In the genomic region with DNA sequence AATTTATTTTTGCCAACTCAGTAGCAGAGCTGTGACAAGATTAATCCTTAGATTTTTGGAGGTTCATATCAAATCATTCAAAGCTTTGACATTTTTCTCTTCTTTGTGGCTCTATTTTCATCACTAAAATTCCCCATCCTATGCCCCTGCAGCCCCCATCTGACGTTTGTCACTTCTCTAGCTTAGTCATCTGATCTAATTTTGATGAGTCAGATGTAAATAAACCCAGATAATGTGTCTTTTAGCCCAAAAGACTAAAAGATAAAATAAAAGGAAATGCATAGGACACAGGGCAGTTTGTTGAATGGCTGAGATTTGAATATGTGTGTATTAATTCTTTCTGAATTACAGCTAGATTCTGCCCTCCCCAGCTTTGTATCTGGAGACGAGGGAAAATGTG, we compare ENCODE assay signal across 18 cellular contexts. TPM values are rescaled to one million over a fixed set of nuclear protein-coding genes. Genes with fewer than 3 reads are reported as not detected.
DNase-seq lines count a peak whose midpoint lies in the region; ATAC-seq and TF ChIP-seq lines count a peak whose summit lies in the region.
"Had no signal": no experiment of that assay in that cellular context is flagged by ENCODE, and none has a peak within 500 bp of the region (broad histone marks: within the 10 kb centered on the region; RNA-seq: fewer than 3 reads in every experiment).

No MANE protein-coding gene starts in this region.

- peak overlapping the region; percentile 29 for H3K9ac ChIP-seq in skeletal muscle satellite cell (ENCODE audit: low read depth, low read length)
- H3K9ac ChIP-seq: BLaER1 treated with 17β-estradiol and CSF1 and Interleukin-3, amounts not matched to agents 10 nM and 100 nM had no signal

- H3K9me3 ChIP-seq in heart right ventricle = no peaks in the 10 kb centered on the region
- no peaks in the 10 kb centered on the region for H3K9me3 ChIP-seq in gastroesophageal sphincter
- no peaks in the 10 kb centered on the region for H3K9me3 ChIP-seq in skeletal muscle satellite cell (replicated peaks; ENCODE audit: low read length)

- no peak for TF ChIP-seq POLR2A in gastroesophageal sphincter (IDR thresholded peaks at IDR 0.05)

- H3K27ac ChIP-seq in heart right ventricle (peak overlapping the region in 6 of 10 donors; percentile 75 to 92 (median 90)), gastroesophageal sphincter (peak overlapping the region in 3 of 4 donors; percentile 78 to 84 (median 81))
- H3K27ac ChIP-seq: BLaER1 treated with 17β-estradiol and CSF1 and Interleukin-3, amounts not matched to agents 10 nM and 100 nM had no signal

- no peak for TF ChIP-seq CTCF in heart right ventricle (IDR thresholded peaks at IDR 0.05)
- no peak for TF ChIP-seq CTCF in gastroesophageal sphincter (IDR thresholded peaks at IDR 0.05)

- H3K4me1 ChIP-seq in heart right ventricle (peaks cover 0 to 14% (median 0%) of the 10 kb centered on the region in 9 donors), gastroesophageal sphincter (peaks cover 0 to 46% (median 0%) of the 10 kb centered on the region in 3 donors), skeletal muscle satellite cell (ENCODE audit: control insufficient read depth, insufficient read depth, low read length) (peaks cover 33% of the 10 kb centered on the region)
- H3K4me1 ChIP-seq: BLaER1 treated with 17β-estradiol and CSF1 and Interleukin-3, amounts not matched to agents 10 nM and 100 nM had no signal

- no peaks in the 10 kb centered on the region for H3K36me3 ChIP-seq in heart right ventricle
- no peaks in the 10 kb centered on the region for H3K36me3 ChIP-seq in gastroesophageal sphincter
- no peaks in the 10 kb centered on the region for H3K36me3 ChIP-seq in skeletal muscle satellite cell (ENCODE audit: insufficient read depth, low read length)
- H3K36me3 ChIP-seq: BLaER1 treated with 17β-estradiol and CSF1 and Interleukin-3, amounts not matched to agents 10 nM and 100 nM had no signal

- DNase-seq in heart right ventricle = no peak
- DNase-seq in left ventricle myocardium superior = no peak
- DNase-seq in M059J (ENCODE audit: low read depth) = peak; percentile 31
- no peak for DNase-seq in OCI-M1 (lab: John Stamatoyannopoulos, UW)
- DNase-seq in stimulated activated CD4-positive, alpha-beta T cell treated with anti-CD3 and anti-CD28 coated beads, Interleukin-12 subunit alpha, Interleukin-12 subunit beta, amount 100 ng/mL, for 4 hours = no peak
- DNase-seq in effector CD8-positive, alpha-beta T cell (lab: John Stamatoyannopoulos, UW) = no peak
- DNase-seq: CD8-positive, alpha-beta memory T cell; DMS79 treated with DMSO at 0.1 percent for 48 hours; KBM-7; NCI-H1048; NCI-H524; SHP77 had no signal

- intact Hi-C loops in heart right ventricle (cut with DNase I) (no loop called here), left ventricle myocardium superior (cut with micrococcal nuclease) (no loop called here)

- WGBS in heart right ventricle, 2 donors = 43 to 50% methylated on average over 2 of the region's 2 CpGs
- WGBS in gastroesophageal sphincter (ENCODE audit: low coverage in 1 of 2), 2 donors = 33 to 44% methylated on average over 2 of the region's 2 CpGs

- ATAC-seq in heart right ventricle (no peak), left ventricle myocardium superior (no peak), gastroesophageal sphincter (no peak)
- ATAC-seq: GM23338, HCT116, Panc1 had no signal

- H3K4me3 ChIP-seq in heart right ventricle (no peak overlapping the region), gastroesophageal sphincter (no peak overlapping the region), skeletal muscle satellite cell (ENCODE audit: low read length) (no peak overlapping the region)
- H3K4me3 ChIP-seq: BLaER1 treated with 17β-estradiol and CSF1 and Interleukin-3, amounts not matched to agents 10 nM and 100 nM; GM23338 had no signal

- H3K4me2 ChIP-seq in skeletal muscle satellite cell (ENCODE audit: low read length) = peak overlapping the region; percentile 37
- H3K4me2 ChIP-seq: BLaER1 treated with 17β-estradiol and CSF1 and Interleukin-3, amounts not matched to agents 10 nM and 100 nM; GM23338 had no signal

- no peak for TF ChIP-seq EP300 in gastroesophageal sphincter (IDR thresholded peaks at IDR 0.05)

- no peaks in the 10 kb centered on the region for H3K27me3 ChIP-seq in heart right ventricle
- H3K27me3 ChIP-seq in gastroesophageal sphincter = no peaks in the 10 kb centered on the region
- no peaks in the 10 kb centered on the region for H3K27me3 ChIP-seq in skeletal muscle satellite cell (ENCODE audit: control insufficient read depth, insufficient read depth, low read length)
- H3K27me3 ChIP-seq: BLaER1 treated with 17β-estradiol and CSF1 and Interleukin-3, amounts not matched to agents 10 nM and 100 nM had no signal

RNA-seq across cellular contexts. Expression of gene HSPB3, which starts 0.9 kb away (rescaled TPM):
- total RNA-seq in heart right ventricle = 100 to 1,000 TPM; 202 to 670 (median 350) TPM
- polyA plus RNA-seq in heart right ventricle = 100 to 1,000 TPM; 167 to 482 TPM
- total RNA-seq in left ventricle myocardium superior = 492 TPM
- 4.9 and 9.0 TPM in 2 replicates for total RNA-seq in M059J (2014; rRNA removed; shearing (Covaris generic))
- 10 to 100 TPM in 2 of 4 donors, 1 to 10 TPM in 2; 5.9 to 90.6 (median 32.1) TPM for total RNA-seq in gastroesophageal sphincter
- total RNA-seq in skeletal muscle satellite cell (2012; rRNA removed) = 0.51 and 17.9 TPM in 2 replicates
- total RNA-seq: CD8-positive, alpha-beta memory T cell; GM23338 had no signal
- polyA plus RNA-seq: CD8-positive, alpha-beta memory T cell; GM23338 had no signal
